In the genomic region with DNA sequence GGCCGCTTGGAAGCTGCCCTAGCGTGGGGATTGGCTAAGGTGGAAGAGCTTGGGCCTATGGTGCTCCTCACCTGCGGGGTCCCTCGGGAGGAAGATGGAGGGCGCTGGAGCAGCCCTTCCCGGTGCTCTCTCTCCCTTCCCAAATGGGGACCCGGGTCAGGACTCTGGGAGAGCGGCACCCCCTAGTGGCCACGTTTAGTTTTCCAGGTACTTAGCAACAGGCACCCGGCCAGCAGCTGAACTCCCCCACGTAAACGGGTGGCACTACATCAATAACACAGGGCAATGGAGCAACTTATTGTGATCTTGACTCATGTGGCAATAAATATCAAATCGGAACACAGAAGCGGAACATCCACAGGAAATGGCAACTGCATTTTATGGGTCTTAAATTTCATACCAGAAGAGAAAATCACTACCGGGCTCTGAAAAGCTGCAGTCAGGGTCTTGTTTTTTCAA, we compare ENCODE assay signal across 8 cellular contexts.
DNase-seq lines count a peak whose midpoint lies in the region; ATAC-seq and TF ChIP-seq lines count a peak whose summit lies in the region.

No MANE protein-coding gene starts in this region.

- DNase-seq in GM10248 (ENCODE audit: extremely low spot score) (peak; percentile 73), NCI-H82 (lab: John Stamatoyannopoulos, UW) (peak; percentile 81), astrocyte of the cerebellum (ENCODE audit: low read depth) (no peak), iPS DF 6.9 (ENCODE audit: low read depth, low spot score) (peak; percentile 84)
- DNase-seq in stimulated activated CD4-positive, alpha-beta T cell treated with anti-CD3 and anti-CD28 coated beads, Interleukin-15, amount 100 ng/mL, for 24 hours: peak; percentile 69

- no peaks in the 10 kb centered on the region for H3K9me3 ChIP-seq in iPS DF 6.9 (ENCODE audit: control insufficient read depth, insufficient read depth, low read length)

- CTCF ChIA-PET in GM10248 (lab: Yijun Ruan, JAX): interaction anchor here (0.8 to 3.3 kb wide), 25 partner anchors 8 to 1038 kb away, joined by 3 to 18 read pairs (median 4); no protein-coding TSS in a partner anchor

- TF ChIP-seq CTCF in 22Rv1 (IDR thresholded peaks at IDR 0.05): peak; percentile 87
- peak; percentile 66 for TF ChIP-seq CTCF in GM10248 (IDR thresholded peaks at IDR 0.05; ENCODE audit: control extremely low read depth, extremely low read depth, low read depth, missing control alignments)
- TF ChIP-seq CTCF in astrocyte of the cerebellum (IDR thresholded peaks at IDR 0.05; ENCODE audit: low read depth, low read length, missing control alignments): peak; percentile 69

- H3K27ac ChIP-seq in 22Rv1 (no peak overlapping the region), iPS DF 6.9 (ENCODE audit: low read length) (no peak overlapping the region)

- no peaks in the 10 kb centered on the region for H3K27me3 ChIP-seq in iPS DF 6.9 (ENCODE audit: control insufficient read depth, insufficient read depth, low read length)

- H3K4me1 ChIP-seq in iPS DF 6.9 (ENCODE audit: control insufficient read depth, insufficient read depth, low read length): no peaks in the 10 kb centered on the region

- POLR2A ChIA-PET in GM10248 (lab: Yijun Ruan, JAX): no interaction called here

- ATAC-seq in HG03354 (IDR thresholded peaks at IDR 0.05; ENCODE audit: poor library complexity, severe bottlenecking, unreplicated experiment): peak; percentile 78
- no peak for ATAC-seq in GM21717 (IDR thresholded peaks at IDR 0.05; ENCODE audit: unreplicated experiment)

- H3K4me3 ChIP-seq in astrocyte of the cerebellum (ENCODE audit: low read depth, low read length): no peak overlapping the region
- H3K4me3 ChIP-seq in iPS DF 6.9 (ENCODE audit: low read length): no peak overlapping the region

- in situ Hi-C loops in astrocyte of the cerebellum (cut with HindIII; ENCODE audit: low sequenced_read_pairs): no loop called here

- no CpG with 5 or more reads among the region's 15 CpGs for WGBS in iPS DF 6.9 (ENCODE audit: insufficient coverage, insufficient read length)

- H3K36me3 ChIP-seq in iPS DF 6.9 (ENCODE audit: control insufficient read depth, insufficient read depth, low read length): no peaks in the 10 kb centered on the region
